Comparison of ENCODE assay signal across 8 cellular contexts in genomic region chr11:67420147-67420645, GRCh38. TPM values are rescaled to one million over a fixed set of nuclear protein-coding genes. Genes with fewer than 3 reads are reported as not detected.
A peak's percentile ranks its signal among the peaks of the same experiment; 100 is the strongest.
DNase-seq lines count a peak whose midpoint lies in the region; ATAC-seq, FAIRE-seq and TF ChIP-seq lines count a peak whose summit lies in the region.

No MANE protein-coding gene starts in this region.

- DNase-seq in activated naive CD4-positive, alpha-beta T cell treated with Interleukin-2 at 50 U/mL for 16 hours = no peak
- DNase-seq in GM12878 (ENCODE audit: low read depth, low spot score) = no peak
- no peak for DNase-seq in mesendoderm
- no peak for DNase-seq in type B pancreatic cell (ENCODE audit: extremely low spot score, unreplicated experiment)
- DNase-seq in H4 (ENCODE audit: low spot score) = no peak
- no peak for DNase-seq in SW 1271 (lab: John Stamatoyannopoulos, UW)

- SMC1A ChIA-PET in GM12878 (lab: Charles Lee; ENCODE audit: uncharacterized antibody, unreplicated experiment) = interaction anchor here (0.9 to 1.5 kb wide), 6 partner anchors 8 to 69 kb away, joined by 3 to 7 read pairs (median 3); partner anchors contain the start of gene TBC1D10C

- no peak overlapping the region for H2BK15ac ChIP-seq in mesendoderm (replicated peaks; ENCODE audit: low read depth)

- H4K8ac ChIP-seq in mesendoderm (ENCODE audit: low read depth, low read length) = no peak overlapping the region

- TF ChIP-seq CTCF in GM12878 (IDR thresholded peaks at IDR 0.05 in 2 of 3, conservative IDR thresholded peaks at IDR 0.05 in 1 of 3; ENCODE audit: control insufficient read depth in 2 of 3, extremely low read depth in 1 of 3, insufficient read depth in 1 of 3, low read depth in 3 of 3, low read length in 3 of 3) = no peak
- TF ChIP-seq CTCF in type B pancreatic cell (conservative IDR thresholded peaks at IDR 0.05) = no peak

- RAD21 ChIA-PET in GM12878 (lab: Charles Lee; ENCODE audit: unreplicated experiment) = interaction anchor here (0.9 to 2.4 kb wide), 7 partner anchors 15 to 66 kb away, joined by 3 to 8 read pairs (median 4); partner anchors contain the start of genes POLD4, PPP1CA and RAD9A

- H3K18ac ChIP-seq in mesendoderm (ENCODE audit: low read length) = peak overlapping the region; percentile 9

- no peaks in the 10 kb centered on the region for H3K27me3 Mint-ChIP-seq in activated naive CD4-positive, alpha-beta T cell treated with anti-CD3 and anti-CD28 coated beads, Interleukin-2, amount 50 U/mL, for 24 hours
- H3K27me3 Mint-ChIP-seq in type B pancreatic cell = peaks cover 15% of the 10 kb centered on the region

- no peak overlapping the region for H3K27ac ChIP-seq in GM12878 (ENCODE audit: control insufficient read depth, insufficient read depth)
- no peak overlapping the region for H3K27ac ChIP-seq in mesendoderm (ENCODE audit: low read depth, low read length)

- H3K79me2 ChIP-seq in GM12878 (ENCODE audit: control insufficient read depth, insufficient read depth, low read length) (no peaks in the 10 kb centered on the region), mesendoderm (ENCODE audit: control insufficient read depth, insufficient read depth, low read length) (no peaks in the 10 kb centered on the region)

- H3K4me2 ChIP-seq in GM12878 (ENCODE audit: control insufficient read depth, insufficient read depth) (peak overlapping the region; percentile 91), mesendoderm (ENCODE audit: low read length) (peak overlapping the region; percentile 91)

- H3K23ac ChIP-seq in mesendoderm (ENCODE audit: low read length) = no peak overlapping the region

- H2AFZ ChIP-seq in GM12878 (ENCODE audit: control insufficient read depth, low read depth, low read length) = no peak overlapping the region; the same call in 1 of the 2 replicates

- in situ Hi-C loops in GM12878 (cut with MboI) = no loop called here

- 33% methylated on average over 15 of the region's 15 CpGs for WGBS in GM12878 (ENCODE audit: insufficient coverage, insufficient replicate concordance, low lambda C conversion rate, missing lambda C conversion rate)
- WGBS in mesendoderm (ENCODE audit: extremely low coverage, insufficient coverage, low lambda C conversion rate) = no CpG with 5 or more reads among the region's 15 CpGs

- no peak overlapping the region for H2BK120ac ChIP-seq in mesendoderm (ENCODE audit: low read depth, low read length)

- CTCF ChIA-PET in GM12878 (lab: Yijun Ruan, JAX) = interaction anchor here (1.0 to 1.6 kb wide), 4 partner anchors 13 to 49 kb away, joined by 4 to 5 read pairs (median 4); partner anchors contain the start of genes PTPRCAP and TMEM134

- H4K20me1 ChIP-seq in GM12878 (ENCODE audit: control insufficient read depth, insufficient read depth) = no peaks in the 10 kb centered on the region

- H3K27ac Mint-ChIP-seq in activated naive CD4-positive, alpha-beta T cell treated with anti-CD3 and anti-CD28 coated beads, Interleukin-2, amount 50 U/mL, for 24 hours = peak overlapping the region; percentile 84
- no peak overlapping the region for H3K27ac Mint-ChIP-seq in type B pancreatic cell

- FAIRE-seq in GM12878 (lab: Jason Lieb, UNC) = no peak

- intact Hi-C loops in GM12878 (cut with micrococcal nuclease; ENCODE audit: unreplicated experiment) = no loop called here

- H3K79me1 ChIP-seq in mesendoderm (ENCODE audit: low read length) = no peaks in the 10 kb centered on the region

- peak overlapping the region; percentile 21; the same call in 1 of the 2 replicates for H3K9ac ChIP-seq in GM12878 (ENCODE audit: control insufficient read depth, insufficient read depth, low read length)
- H3K9ac ChIP-seq in mesendoderm (ENCODE audit: low read length) = peak overlapping the region; percentile 92

- no TSS peak for BruUV-seq in GM12878 (replicated peaks; lab: Mats Ljungman, UMichigan)

- no peak for TF ChIP-seq POLR2A in GM12878 (IDR thresholded peaks at IDR 0.05; ENCODE audit: low read depth, low read length)

- TF ChIP-seq EP300 in GM12878 (IDR thresholded peaks at IDR 0.05; ENCODE audit: borderline replicate concordance in 1 of 2, control insufficient read depth in 1 of 2, low read depth in 2 of 2, low read length in 2 of 2) = no peak

- H3K36me3 ChIP-seq in GM12878 (ENCODE audit: control insufficient read depth in 2 of 2, insufficient read depth in 2 of 2, low read length in 1 of 2) = no peaks in the 10 kb centered on the region
- H3K36me3 ChIP-seq in mesendoderm (ENCODE audit: control insufficient read depth, insufficient read depth, low read length) = no peaks in the 10 kb centered on the region

- no peaks in the 10 kb centered on the region for H3K9me3 ChIP-seq in GM12878 (replicated peaks; ENCODE audit: control insufficient read depth, insufficient read depth, low read length)

- H3K4me3 Mint-ChIP-seq in activated naive CD4-positive, alpha-beta T cell treated with anti-CD3 and anti-CD28 coated beads, Interleukin-2, amount 50 U/mL, for 24 hours = peak overlapping the region; percentile 84
- peak overlapping the region; percentile 81 for H3K4me3 Mint-ChIP-seq in type B pancreatic cell

- peak overlapping the region; percentile 95 for H3K56ac ChIP-seq in mesendoderm (ENCODE audit: low read length)

- no peaks in the 10 kb centered on the region for H3K9me3 Mint-ChIP-seq in activated naive CD4-positive, alpha-beta T cell treated with anti-CD3 and anti-CD28 coated beads, Interleukin-2, amount 50 U/mL, for 24 hours
- no peaks in the 10 kb centered on the region for H3K9me3 Mint-ChIP-seq in type B pancreatic cell

- no peak overlapping the region for H2AK5ac ChIP-seq in mesendoderm (ENCODE audit: low read length)

- no peak for TF ChIP-seq RAD21 in GM12878 (IDR thresholded peaks at IDR 0.05; ENCODE audit: insufficient read depth, low read depth, low read length)

- peaks cover 62% of the 10 kb centered on the region for H3K4me1 Mint-ChIP-seq in activated naive CD4-positive, alpha-beta T cell treated with anti-CD3 and anti-CD28 coated beads, Interleukin-2, amount 50 U/mL, for 24 hours
- peaks cover 13% of the 10 kb centered on the region for H3K4me1 Mint-ChIP-seq in type B pancreatic cell (ENCODE audit: unreplicated experiment)

- H3K36me3 Mint-ChIP-seq in activated naive CD4-positive, alpha-beta T cell treated with anti-CD3 and anti-CD28 coated beads, Interleukin-2, amount 50 U/mL, for 24 hours = no peaks in the 10 kb centered on the region
- no peaks in the 10 kb centered on the region for H3K36me3 Mint-ChIP-seq in type B pancreatic cell

- H3K27me3 ChIP-seq in GM12878 (replicated peaks in 1 of 2; ENCODE audit: control insufficient read depth in 2 of 2, insufficient read depth in 2 of 2, low read length in 1 of 2) (peaks cover 0 to 4% of the 10 kb centered on the region in 2 experiments; a peak in 3 of 4 replicates), mesendoderm (ENCODE audit: insufficient read depth, low read length, poor library complexity) (no peaks in the 10 kb centered on the region)

- no peak overlapping the region for H3K4ac ChIP-seq in mesendoderm (ENCODE audit: low read depth, low read length)

- H4K5ac ChIP-seq in mesendoderm (ENCODE audit: low read length) = no peak overlapping the region

- no peak overlapping the region for H2BK5ac ChIP-seq in mesendoderm (ENCODE audit: low read length)

- POLR2A ChIA-PET in GM12878 (lab: Charles Lee) = interaction anchor here (0.5 to 3.9 kb wide), 11 partner anchors 12 to 676 kb away, joined by 3 to 28 read pairs (median 6); partner anchors contain the start of genes PPP1CA, PTPRCAP and TBC1D10C

- ATAC-seq in GM12878 (no peak), HG02759 (IDR thresholded peaks at IDR 0.05; ENCODE audit: unreplicated experiment) (no peak)

- H3K4me3 ChIP-seq in GM12878 (peak overlapping the region; percentile 71), mesendoderm (ENCODE audit: low read length) (no peak overlapping the region)

- H3K4me1 ChIP-seq in GM12878 (ENCODE audit: control insufficient read depth, insufficient read depth, low read length) = peaks cover 2% of the 10 kb centered on the region; the same call in 1 of the 2 replicates
- H3K4me1 ChIP-seq in mesendoderm (ENCODE audit: control insufficient read depth, low read depth, low read length) = no peaks in the 10 kb centered on the region

RNA-seq across cellular contexts. Expression of gene CARNS1, which starts 4.7 kb away (rescaled TPM):
- total RNA-seq in GM12878 (2013; cell fraction: nucleolus; rRNA removed) = 0.15 and 0.22 TPM in 2 replicates
- total RNA-seq in GM12878 (2014; rRNA removed) (0.11 TPM in 2 replicates), GM12878 (2014; rRNA removed; fragmentation: Illumina TruSeq; extraction: Trizol) (0.04 TPM in 1 of 2 replicates, not detected in the other), GM12878 (2021) (0.10 and 0.19 TPM in 2 replicates), type B pancreatic cell (ENCODE audit: low replicate concordance) (0.31 and 1.5 TPM in 2 replicates)
- polyA plus RNA-seq in GM12878 (2011; ENCODE audit: low read depth) = 0.18 TPM
- polyA plus RNA-seq in GM12878 (2011; rRNA removed) (not detected in 2 replicates), GM12878 (2014; fragmentation: Illumina TruSeq; extraction: Trizol) (0.10 TPM in 1 of 2 replicates, not detected in the other), GM12878 (2014; fragmentation: Nextera tagmentation; extraction: Ambion mirVana) (under 1 TPM in 1 of 2 experiments, not detected in 1; 0.02 TPM), GM12878 (2014; rRNA removed) (0.14 and 0.25 TPM in 2 replicates), GM12878 (2016; fragmentation: Nextera tagmentation; extraction: Ambion mirVana) (under 1 TPM in 1 of 2 experiments, not detected in 1; 0.09 TPM)
- 0.01 TPM in 1 of 2 replicates, not detected in the other for polyA plus RNA-seq in GM12878 (2011; cell fraction: cytosol; rRNA removed)
- polyA plus RNA-seq in GM12878 (2011; cell fraction: nucleus; rRNA removed) = 0.07 and 0.13 TPM in 2 replicates
- polyA plus RNA-seq in GM12878 (2012) = 0.27 and 0.31 TPM in 2 replicates
- not detected in 2 replicates for polyA minus RNA-seq in GM12878 (2011; rRNA and poly(A)+ RNA removed)
- polyA minus RNA-seq in GM12878 (2011; cell fraction: cytosol; rRNA and poly(A)+ RNA removed) = not detected in 2 replicates
- 0.12 TPM in 1 of 2 replicates, not detected in the other for polyA minus RNA-seq in GM12878 (2011; cell fraction: nucleus; rRNA and poly(A)+ RNA removed)
- 0.14 TPM for polyA plus RNA-seq in mesendoderm (2013, experiment 1 of 2)
- polyA plus RNA-seq in mesendoderm (2013, experiment 2 of 2) = 0.18 TPM
- total RNA-seq in H4 (2014; rRNA removed; shearing (Covaris generic)) = not detected in 2 replicates

RNA-seq across cellular contexts. Expression of gene RPS6KB2, which starts 8.1 kb away (rescaled TPM):
- 49.5 and 61.9 TPM in 2 replicates for total RNA-seq in GM12878 (2013; cell fraction: nucleolus; rRNA removed)
- total RNA-seq in GM12878 (2014; rRNA removed) = 68.4 and 72.5 TPM in 2 replicates
- total RNA-seq in GM12878 (2014; rRNA removed; fragmentation: Illumina TruSeq; extraction: Trizol) = 36.6 and 41.8 TPM in 2 replicates
- 68.1 and 70.9 TPM in 2 replicates for total RNA-seq in GM12878 (2021)
- polyA plus RNA-seq in GM12878 (2011; ENCODE audit: low read depth) = 17.7 TPM
- 36.8 and 48.7 TPM in 2 replicates for polyA plus RNA-seq in GM12878 (2011; rRNA removed)
- 68.3 and 102 TPM in 2 replicates for polyA plus RNA-seq in GM12878 (2011; cell fraction: cytosol; rRNA removed)
- 177 and 183 TPM in 2 replicates for polyA plus RNA-seq in GM12878 (2011; cell fraction: nucleus; rRNA removed)
- 39.6 and 41.2 TPM in 2 replicates for polyA plus RNA-seq in GM12878 (2012)
- 15.7 and 41.1 TPM in 2 replicates for polyA plus RNA-seq in GM12878 (2014; fragmentation: Illumina TruSeq; extraction: Trizol)
- 1 to 10 TPM in 1 of 2 experiments, under 1 TPM in 1; 0.39 to 2.3 TPM for polyA plus RNA-seq in GM12878 (2014; fragmentation: Nextera tagmentation; extraction: Ambion mirVana)
- polyA plus RNA-seq in GM12878 (2014; rRNA removed) = 88.3 and 99.8 TPM in 2 replicates
- 100 to 1,000 TPM in 1 of 2 experiments, 10 to 100 TPM in 1; 95.4 to 101 TPM for polyA plus RNA-seq in GM12878 (2016; fragmentation: Nextera tagmentation; extraction: Ambion mirVana)
- polyA minus RNA-seq in GM12878 (2011; rRNA and poly(A)+ RNA removed) = 58.9 and 82.0 TPM in 2 replicates
- polyA minus RNA-seq in GM12878 (2011; cell fraction: cytosol; rRNA and poly(A)+ RNA removed) = 22.7 and 32.3 TPM in 2 replicates
- polyA minus RNA-seq in GM12878 (2011; cell fraction: nucleus; rRNA and poly(A)+ RNA removed) = 51.4 and 86.0 TPM in 2 replicates
- 26.5 TPM for polyA plus RNA-seq in mesendoderm (2013, experiment 1 of 2)
- 27.8 TPM for polyA plus RNA-seq in mesendoderm (2013, experiment 2 of 2)
- total RNA-seq in type B pancreatic cell (ENCODE audit: low replicate concordance) = 55.5 and 57.0 TPM in 2 replicates
- 38.1 and 51.3 TPM in 2 replicates for total RNA-seq in H4 (2014; rRNA removed; shearing (Covaris generic))

RNA-seq across cellular contexts. Expression of gene TBC1D10C, which starts 16.3 kb away (rescaled TPM):
- total RNA-seq in GM12878 (2013; cell fraction: nucleolus; rRNA removed) = 59.5 and 60.3 TPM in 2 replicates
- total RNA-seq in GM12878 (2014; rRNA removed) = 52.0 and 60.0 TPM in 2 replicates
- total RNA-seq in GM12878 (2014; rRNA removed; fragmentation: Illumina TruSeq; extraction: Trizol) = 18.4 and 19.5 TPM in 2 replicates
- total RNA-seq in GM12878 (2021) = 77.4 and 80.7 TPM in 2 replicates
- polyA plus RNA-seq in GM12878 (2011; ENCODE audit: low read depth) = 12.8 TPM
- 9.6 and 15.4 TPM in 2 replicates for polyA plus RNA-seq in GM12878 (2011; rRNA removed)
- 27.2 and 41.2 TPM in 2 replicates for polyA plus RNA-seq in GM12878 (2011; cell fraction: cytosol; rRNA removed)
- 200 and 210 TPM in 2 replicates for polyA plus RNA-seq in GM12878 (2011; cell fraction: nucleus; rRNA removed)
- polyA plus RNA-seq in GM12878 (2012) = 48.1 and 51.7 TPM in 2 replicates
- 3.4 and 13.5 TPM in 2 replicates for polyA plus RNA-seq in GM12878 (2014; fragmentation: Illumina TruSeq; extraction: Trizol)
- polyA plus RNA-seq in GM12878 (2014; fragmentation: Nextera tagmentation; extraction: Ambion mirVana) = 1 to 10 TPM; 1.1 to 6.6 TPM
- polyA plus RNA-seq in GM12878 (2014; rRNA removed) = 83.4 and 85.3 TPM in 2 replicates
- polyA plus RNA-seq in GM12878 (2016; fragmentation: Nextera tagmentation; extraction: Ambion mirVana) = 10 to 100 TPM; 61.8 to 73.3 TPM
- polyA minus RNA-seq in GM12878 (2011; rRNA and poly(A)+ RNA removed) = 8.1 and 20.2 TPM in 2 replicates
- 9.6 and 12.3 TPM in 2 replicates for polyA minus RNA-seq in GM12878 (2011; cell fraction: cytosol; rRNA and poly(A)+ RNA removed)
- polyA minus RNA-seq in GM12878 (2011; cell fraction: nucleus; rRNA and poly(A)+ RNA removed) = 26.1 and 33.3 TPM in 2 replicates
- polyA plus RNA-seq in mesendoderm (2013, experiment 1 of 2) = 0.39 TPM
- 0.41 TPM for polyA plus RNA-seq in mesendoderm (2013, experiment 2 of 2)
- total RNA-seq in type B pancreatic cell (ENCODE audit: low replicate concordance) = 0.87 TPM in 1 of 2 replicates, not detected in the other
- total RNA-seq in H4 (2014; rRNA removed; shearing (Covaris generic)) = not detected in 2 replicates

RNA-seq across cellular contexts. Expression of gene PTPRCAP, which starts 17.3 kb away (rescaled TPM):
- total RNA-seq in GM12878 (2013; cell fraction: nucleolus; rRNA removed) = 56.0 and 64.3 TPM in 2 replicates
- total RNA-seq in GM12878 (2014; rRNA removed) = 195 and 266 TPM in 2 replicates
- total RNA-seq in GM12878 (2014; rRNA removed; fragmentation: Illumina TruSeq; extraction: Trizol) = 38.4 and 45.3 TPM in 2 replicates
- 197 and 204 TPM in 2 replicates for total RNA-seq in GM12878 (2021)
- 102 TPM for polyA plus RNA-seq in GM12878 (2011; ENCODE audit: low read depth)
- polyA plus RNA-seq in GM12878 (2011; rRNA removed) = 21.1 and 49.8 TPM in 2 replicates
- 123 and 201 TPM in 2 replicates for polyA plus RNA-seq in GM12878 (2011; cell fraction: cytosol; rRNA removed)
- polyA plus RNA-seq in GM12878 (2011; cell fraction: nucleus; rRNA removed) = 92.2 and 109 TPM in 2 replicates
- 177 and 267 TPM in 2 replicates for polyA plus RNA-seq in GM12878 (2012)
- 0.70 and 9.3 TPM in 2 replicates for polyA plus RNA-seq in GM12878 (2014; fragmentation: Illumina TruSeq; extraction: Trizol)
- polyA plus RNA-seq in GM12878 (2014; fragmentation: Nextera tagmentation; extraction: Ambion mirVana) = 1 to 10 TPM; 4.7 to 9.3 TPM
- 257 and 361 TPM in 2 replicates for polyA plus RNA-seq in GM12878 (2014; rRNA removed)
- 100 to 1,000 TPM; 200 to 239 TPM for polyA plus RNA-seq in GM12878 (2016; fragmentation: Nextera tagmentation; extraction: Ambion mirVana)
- polyA minus RNA-seq in GM12878 (2011; rRNA and poly(A)+ RNA removed) = 32.3 and 78.7 TPM in 2 replicates
- 39.3 and 42.1 TPM in 2 replicates for polyA minus RNA-seq in GM12878 (2011; cell fraction: cytosol; rRNA and poly(A)+ RNA removed)
- 47.1 and 83.3 TPM in 2 replicates for polyA minus RNA-seq in GM12878 (2011; cell fraction: nucleus; rRNA and poly(A)+ RNA removed)
- 0.74 TPM for polyA plus RNA-seq in mesendoderm (2013, experiment 1 of 2)
- polyA plus RNA-seq in mesendoderm (2013, experiment 2 of 2) = 1.1 TPM
- total RNA-seq in type B pancreatic cell (ENCODE audit: low replicate concordance) = 1.1 and 2.0 TPM in 2 replicates
- 0.41 and 4.0 TPM in 2 replicates for total RNA-seq in H4 (2014; rRNA removed; shearing (Covaris generic))

RNA-seq across cellular contexts. Expression of gene PPP1CA, which starts 18.5 kb away (rescaled TPM):
- 38.1 and 44.1 TPM in 2 replicates for total RNA-seq in GM12878 (2013; cell fraction: nucleolus; rRNA removed)
- total RNA-seq in GM12878 (2014; rRNA removed) (342 and 371 TPM in 2 replicates), GM12878 (2014; rRNA removed; fragmentation: Illumina TruSeq; extraction: Trizol) (170 and 176 TPM in 2 replicates), GM12878 (2021) (265 and 269 TPM in 2 replicates), type B pancreatic cell (ENCODE audit: low replicate concordance) (137 TPM in 2 replicates)
- 75.3 TPM for polyA plus RNA-seq in GM12878 (2011; ENCODE audit: low read depth)
- polyA plus RNA-seq in GM12878 (2011; rRNA removed) (86.0 and 211 TPM in 2 replicates), GM12878 (2014; fragmentation: Illumina TruSeq; extraction: Trizol) (128 and 202 TPM in 2 replicates), GM12878 (2014; fragmentation: Nextera tagmentation; extraction: Ambion mirVana) (10 to 100 TPM; 26.4 to 41.7 TPM), GM12878 (2014; rRNA removed) (306 and 326 TPM in 2 replicates), GM12878 (2016; fragmentation: Nextera tagmentation; extraction: Ambion mirVana) (100 to 1,000 TPM; 417 to 458 TPM)
- 440 and 506 TPM in 2 replicates for polyA plus RNA-seq in GM12878 (2011; cell fraction: cytosol; rRNA removed)
- polyA plus RNA-seq in GM12878 (2011; cell fraction: nucleus; rRNA removed) = 220 and 242 TPM in 2 replicates
- 174 and 181 TPM in 2 replicates for polyA plus RNA-seq in GM12878 (2012)
- polyA minus RNA-seq in GM12878 (2011; rRNA and poly(A)+ RNA removed) = 121 and 204 TPM in 2 replicates
- 83.8 and 94.6 TPM in 2 replicates for polyA minus RNA-seq in GM12878 (2011; cell fraction: cytosol; rRNA and poly(A)+ RNA removed)
- polyA minus RNA-seq in GM12878 (2011; cell fraction: nucleus; rRNA and poly(A)+ RNA removed) = 49.0 and 75.9 TPM in 2 replicates
- 216 TPM for polyA plus RNA-seq in mesendoderm (2013, experiment 1 of 2)
- polyA plus RNA-seq in mesendoderm (2013, experiment 2 of 2) = 212 TPM
- total RNA-seq in H4 (2014; rRNA removed; shearing (Covaris generic)) = 212 and 231 TPM in 2 replicates

Comparison
In these comparisons a context has a peak if more than half of its experiments do, and no peak if none do; other contexts are left out.
1. RNA of gene TBC1D10C, which starts 16.3 kb away (total RNA-seq): 18.4 to 80.7 TPM in GM12878; 0.87 TPM in type B pancreatic cell and not detected in H4; every median in the first group is over 10 times any median in the second.